In the genomic region with DNA sequence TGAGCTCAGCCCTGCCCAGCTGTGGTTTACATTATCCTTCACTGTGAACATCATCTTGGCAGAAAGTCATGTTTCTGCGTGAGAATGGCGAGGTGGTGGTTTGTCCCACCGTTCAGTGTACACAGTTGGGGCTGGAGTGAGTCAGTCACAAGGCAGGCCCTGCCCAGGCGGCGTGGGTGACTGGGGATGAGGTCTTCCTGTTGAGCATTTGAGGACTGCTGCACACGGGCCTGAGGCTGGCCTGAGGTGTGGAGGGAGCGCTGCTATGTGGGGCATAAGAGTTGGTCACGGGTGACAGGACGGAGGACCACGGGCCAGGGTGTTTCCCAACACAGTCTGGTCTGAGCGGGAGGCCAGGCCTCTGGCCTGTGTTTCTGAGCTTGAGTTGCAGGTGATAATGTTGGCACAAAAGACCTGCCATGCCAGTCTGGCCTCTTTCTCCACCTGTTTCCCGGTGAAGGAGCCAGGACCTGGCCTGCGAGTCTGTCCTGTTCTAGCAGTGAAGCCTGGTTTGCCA, we compare ENCODE assay signal across 1 cellular context.
TF ChIP-seq lines count a peak whose summit lies in the region.

No MANE protein-coding gene starts in this region.

TF ChIP-seq in HepG2, 621 proteins besides CTCF, POLR2A, EP300 and RAD21:
- no peak for TF ChIP-seq ZEB1 (IDR thresholded peaks at IDR 0.05; ENCODE audit: insufficient replicate concordance, low read depth)
- no peak for TF ChIP-seq FLYWCH1 (CRISPR knock-in tag; IDR thresholded peaks at IDR 0.05)
- TF ChIP-seq, protein P1, sequence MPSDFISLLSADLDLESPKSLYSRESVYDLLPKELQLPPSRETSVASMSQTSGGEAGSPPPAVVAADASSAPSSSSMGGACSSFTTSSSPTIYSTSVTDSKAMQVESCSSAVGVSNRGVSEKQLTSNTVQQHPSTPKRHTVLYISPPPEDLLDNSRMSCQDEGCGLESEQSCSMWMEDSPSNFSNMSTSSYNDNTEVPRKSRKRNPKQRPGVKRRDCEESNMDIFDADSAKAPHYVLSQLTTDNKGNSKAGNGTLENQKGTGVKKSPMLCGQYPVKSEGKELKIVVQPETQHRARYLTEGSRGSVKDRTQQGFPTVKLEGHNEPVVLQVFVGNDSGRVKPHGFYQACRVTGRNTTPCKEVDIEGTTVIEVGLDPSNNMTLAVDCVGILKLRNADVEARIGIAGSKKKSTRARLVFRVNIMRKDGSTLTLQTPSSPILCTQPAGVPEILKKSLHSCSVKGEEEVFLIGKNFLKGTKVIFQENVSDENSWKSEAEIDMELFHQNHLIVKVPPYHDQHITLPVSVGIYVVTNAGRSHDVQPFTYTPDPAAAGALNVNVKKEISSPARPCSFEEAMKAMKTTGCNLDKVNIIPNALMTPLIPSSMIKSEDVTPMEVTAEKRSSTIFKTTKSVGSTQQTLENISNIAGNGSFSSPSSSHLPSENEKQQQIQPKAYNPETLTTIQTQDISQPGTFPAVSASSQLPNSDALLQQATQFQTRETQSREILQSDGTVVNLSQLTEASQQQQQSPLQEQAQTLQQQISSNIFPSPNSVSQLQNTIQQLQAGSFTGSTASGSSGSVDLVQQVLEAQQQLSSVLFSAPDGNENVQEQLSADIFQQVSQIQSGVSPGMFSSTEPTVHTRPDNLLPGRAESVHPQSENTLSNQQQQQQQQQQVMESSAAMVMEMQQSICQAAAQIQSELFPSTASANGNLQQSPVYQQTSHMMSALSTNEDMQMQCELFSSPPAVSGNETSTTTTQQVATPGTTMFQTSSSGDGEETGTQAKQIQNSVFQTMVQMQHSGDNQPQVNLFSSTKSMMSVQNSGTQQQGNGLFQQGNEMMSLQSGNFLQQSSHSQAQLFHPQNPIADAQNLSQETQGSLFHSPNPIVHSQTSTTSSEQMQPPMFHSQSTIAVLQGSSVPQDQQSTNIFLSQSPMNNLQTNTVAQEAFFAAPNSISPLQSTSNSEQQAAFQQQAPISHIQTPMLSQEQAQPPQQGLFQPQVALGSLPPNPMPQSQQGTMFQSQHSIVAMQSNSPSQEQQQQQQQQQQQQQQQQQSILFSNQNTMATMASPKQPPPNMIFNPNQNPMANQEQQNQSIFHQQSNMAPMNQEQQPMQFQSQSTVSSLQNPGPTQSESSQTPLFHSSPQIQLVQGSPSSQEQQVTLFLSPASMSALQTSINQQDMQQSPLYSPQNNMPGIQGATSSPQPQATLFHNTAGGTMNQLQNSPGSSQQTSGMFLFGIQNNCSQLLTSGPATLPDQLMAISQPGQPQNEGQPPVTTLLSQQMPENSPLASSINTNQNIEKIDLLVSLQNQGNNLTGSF (CRISPR knock-in tag; IDR thresholded peaks at IDR 0.05) = no peak
